24 cellular contexts compared by ENCODE assay signal in the genomic region with DNA sequence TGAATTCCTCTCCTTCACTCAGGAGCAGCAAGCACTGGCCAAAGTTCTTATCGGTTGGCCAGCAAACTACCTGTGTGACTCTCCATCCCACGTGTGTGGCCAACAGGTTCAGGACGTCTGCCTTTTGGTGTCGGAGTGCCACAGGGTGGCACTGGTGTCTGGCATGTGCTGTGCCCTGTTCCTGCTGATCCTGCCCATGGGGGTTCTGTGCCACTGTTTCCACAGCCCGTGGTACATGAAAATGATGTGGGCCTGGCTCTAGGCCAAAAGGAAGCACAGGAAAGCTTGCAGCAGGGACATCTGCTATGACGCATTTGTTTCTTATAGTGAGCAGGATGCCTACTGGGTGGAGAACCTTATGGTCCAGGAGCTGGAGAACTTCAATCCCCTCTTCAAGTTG.
"Had no signal": no experiment of that assay in that cellular context is flagged by ENCODE, and none has a peak within 500 bp of the region (broad histone marks: within the 10 kb centered on the region; RNA-seq: fewer than 3 reads in every experiment).

No MANE protein-coding gene starts in this region.

- H3K27me3 ChIP-seq: sigmoid colon had no signal

- FAIRE-seq: colon, small intestine had no signal

- H3K4me2 ChIP-seq: hepatocyte had no signal

- H3K79me2 ChIP-seq: hepatocyte had no signal

- H3K9me3 ChIP-seq: transverse colon had no signal

- DNase-seq: activated CD4-positive, alpha-beta memory T cell treated with anti-CD3 and anti-CD28 coated beads, Interleukin-2, amount 10 ng/mL, durations not matched to agents 7 days and 5 days; activated CD4-positive, alpha-beta T cell treated with anti-CD3 and anti-CD28 coated beads, Interleukin-2, amount 10 ng/mL, durations not matched to agents 7 days and 5 days; activated CD8-positive, alpha-beta memory T cell treated with anti-CD3 and anti-CD28 coated beads, Interleukin-2, amount 50 U/mL, for 48 hours; activated gamma-delta T cell treated with Interleukin-2 at 50 U/mL for 16 hours; activated naive CD4-positive, alpha-beta T cell treated with anti-CD3 and anti-CD28 coated beads, Interleukin-2, amount 50 U/mL, for 16 hours; activated T-cell treated with anti-CD3 and anti-CD28 coated beads, Interleukin-2, amount 50 U/mL, for 24 hours; amygdala; dermis blood vessel endothelial cell; effector CD8-positive, alpha-beta T cell; islet precursor cell; mammary epithelial cell; occipital lobe; sigmoid colon; small intestine; stimulated activated CD4-positive, alpha-beta T cell treated with anti-CD3 and anti-CD28 coated beads, Interleukin-15, amount 100 ng/mL, for 24 hours; stimulated activated naive CD4-positive, alpha-beta T cell; T-helper 9 cell; transverse colon; WERI-Rb-1 had no signal

- H3K4me3 ChIP-seq: gastroesophageal sphincter, hepatocyte, sigmoid colon, transverse colon had no signal

- H3K36me3 ChIP-seq: gastroesophageal sphincter, sigmoid colon, transverse colon, WERI-Rb-1 had no signal

- ATAC-seq: activated CD4-positive, CD25-positive, alpha-beta regulatory T cell treated with anti-CD3 and anti-CD28 coated beads, Interleukin-2, amount 50 U/mL, for 24 hours; activated T-helper 17 cell treated with anti-CD3 and anti-CD28 coated beads, Interleukin-2, amount 50 U/mL, for 72 hours; gastroesophageal sphincter had no signal

- H3K27ac ChIP-seq: gastroesophageal sphincter, hepatocyte, sigmoid colon, transverse colon, WERI-Rb-1 had no signal

- H2AFZ ChIP-seq: hepatocyte had no signal
